8 cellular contexts compared by ENCODE assay signal in the genomic region with DNA sequence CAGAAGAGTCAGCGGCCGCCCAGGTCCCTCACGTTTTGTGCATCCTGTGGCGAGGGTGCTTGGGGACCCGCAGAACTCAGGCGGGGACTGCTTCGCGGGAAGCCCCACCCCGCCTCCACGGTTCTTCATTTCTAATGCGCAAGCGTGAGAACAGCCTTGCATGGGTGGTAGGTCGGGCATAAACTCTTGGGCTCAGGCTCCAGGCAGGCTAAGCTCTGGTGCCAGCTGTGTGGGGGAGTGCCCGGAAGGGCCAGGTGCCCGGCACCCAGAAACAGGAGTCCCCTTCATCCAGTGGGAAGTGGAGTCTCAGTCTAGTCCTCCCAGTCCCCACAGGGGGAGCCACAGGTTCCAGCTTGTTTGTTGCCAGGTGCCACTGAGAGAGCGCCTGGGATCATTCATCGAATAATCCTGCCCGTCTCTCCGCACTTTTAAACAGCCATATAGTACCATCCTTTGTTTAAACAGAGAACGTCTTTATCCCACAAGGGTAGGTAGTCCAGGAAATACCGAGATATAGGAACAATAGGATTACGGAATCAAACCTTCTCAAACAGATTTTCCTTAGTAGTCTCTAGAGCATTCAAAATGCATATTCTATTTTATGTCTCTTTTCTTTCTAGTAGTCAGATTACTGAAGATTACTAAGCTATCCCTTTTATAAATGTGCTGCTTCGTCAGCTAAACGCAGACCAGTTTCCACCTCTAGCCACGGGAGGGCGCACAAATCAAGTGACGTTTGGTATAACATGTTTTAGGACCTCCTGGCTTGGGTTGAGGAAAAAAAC. TPM values are rescaled to one million over a fixed set of nuclear protein-coding genes. Genes with fewer than 3 reads are reported as not detected.
A peak's percentile ranks its signal among the peaks of the same experiment; 100 is the strongest.
DNase-seq lines count a peak whose midpoint lies in the region; ATAC-seq and TF ChIP-seq lines count a peak whose summit lies in the region.

No MANE protein-coding gene starts in this region.

- peak; percentile 77 for ATAC-seq in activated naive CD8-positive, alpha-beta T cell treated with anti-CD3 and anti-CD28 coated beads, Interleukin-2, amount 10 ng/mL, durations not matched to agents 7 days and 5 days (ENCODE audit: low read depth)
- peak; percentile 75 to 88 for ATAC-seq in upper lobe of left lung (ENCODE audit: low FRiP score in 2 of 2)

- H3K4me1 ChIP-seq in HAP-1 (peaks cover 7% of the 10 kb centered on the region), upper lobe of left lung (peaks cover 0 to 6% (median 1%) of the 10 kb centered on the region in 4 donors)

- peak; percentile 59 for DNase-seq in EH (ENCODE audit: low read depth)
- DNase-seq in HAP-1 (ENCODE audit: low spot score in 2 of 2): peak; percentile 77 to 92
- peak; percentile 85 for DNase-seq in NCI-H1092 treated with DMSO at 0.1 percent for 48 hours (lab: John Stamatoyannopoulos, UW)
- DNase-seq in SKM-1 treated with dmso at 0.1 percent for 144 hours (lab: John Stamatoyannopoulos, UW; ENCODE audit: unreplicated experiment): peak; percentile 40
- peak; percentile 60 for DNase-seq in activated naive CD8-positive, alpha-beta T cell treated with anti-CD3 and anti-CD28 coated beads, Interleukin-2, amount 10 ng/mL, durations not matched to agents 7 days and 5 days
- peak; percentile 73 for DNase-seq in glutamatergic neuron
- peak; percentile 89 for DNase-seq in osteocyte (ENCODE audit: extremely low spot score, unreplicated experiment)
- DNase-seq in upper lobe of left lung: peak; percentile 37 to 65

- H3K27ac Mint-ChIP-seq in activated naive CD8-positive, alpha-beta T cell treated with anti-CD3 and anti-CD28 coated beads, Interleukin-2, amount 10 ng/mL, durations not matched to agents 7 days and 5 days: no peak overlapping the region
- peak overlapping the region; percentile 73 for H3K27ac Mint-ChIP-seq in glutamatergic neuron (ENCODE audit: unreplicated experiment)
- peak overlapping the region; percentile 89 for H3K27ac Mint-ChIP-seq in osteocyte (ENCODE audit: unreplicated experiment)

- TF ChIP-seq CTCF in glutamatergic neuron (IDR thresholded peaks at IDR 0.05; ENCODE audit: partially characterized antibody, unreplicated experiment): peak; percentile 67
- TF ChIP-seq CTCF in osteocyte (IDR thresholded peaks at IDR 0.05): peak; percentile 84
- TF ChIP-seq CTCF in upper lobe of left lung (IDR thresholded peaks at IDR 0.05): peak; percentile 36 to 50 (median 44)

- POLR2A ChIA-PET in activated naive CD8-positive, alpha-beta T cell treated with anti-CD3 and anti-CD28 coated beads, Interleukin-2, amount 10 ng/mL, durations not matched to agents 7 days and 5 days (lab: Charles Lee): interaction anchor here (2.1 kb wide), 1 partner anchor 12 kb away, joined by 10 read pairs; the partner anchor contains the start of gene RBBP7

- H3K27me3 ChIP-seq in HAP-1 (ENCODE audit: low read depth) (no peaks in the 10 kb centered on the region), upper lobe of left lung (no peaks in the 10 kb centered on the region)

- WGBS in upper lobe of left lung, 2 donors: 0 to 27% methylated on average over 8 to 27 of the region's 27 CpGs

- TF ChIP-seq POLR2A in upper lobe of left lung (IDR thresholded peaks at IDR 0.05): no peak

- H3K36me3 Mint-ChIP-seq in activated naive CD8-positive, alpha-beta T cell treated with anti-CD3 and anti-CD28 coated beads, Interleukin-2, amount 10 ng/mL, durations not matched to agents 7 days and 5 days: no peaks in the 10 kb centered on the region
- no peaks in the 10 kb centered on the region for H3K36me3 Mint-ChIP-seq in glutamatergic neuron (ENCODE audit: unreplicated experiment)
- no peaks in the 10 kb centered on the region for H3K36me3 Mint-ChIP-seq in osteocyte (ENCODE audit: unreplicated experiment)

- H3K27ac ChIP-seq in upper lobe of left lung: peak overlapping the region in 2 of 4 donors; percentile 31 to 63

- H3K9me3 ChIP-seq in HAP-1: no peaks in the 10 kb centered on the region
- no peaks in the 10 kb centered on the region for H3K9me3 ChIP-seq in upper lobe of left lung

- peaks cover 3% of the 10 kb centered on the region for H3K4me1 Mint-ChIP-seq in activated naive CD8-positive, alpha-beta T cell treated with anti-CD3 and anti-CD28 coated beads, Interleukin-2, amount 10 ng/mL, durations not matched to agents 7 days and 5 days
- H3K4me1 Mint-ChIP-seq in glutamatergic neuron (ENCODE audit: low read depth, unreplicated experiment): no peaks in the 10 kb centered on the region
- peaks cover 13% of the 10 kb centered on the region for H3K4me1 Mint-ChIP-seq in osteocyte (ENCODE audit: unreplicated experiment)

- no peaks in the 10 kb centered on the region for H3K36me3 ChIP-seq in HAP-1 (replicated peaks)
- H3K36me3 ChIP-seq in upper lobe of left lung: no peaks in the 10 kb centered on the region

- no peaks in the 10 kb centered on the region for H3K9me3 Mint-ChIP-seq in activated naive CD8-positive, alpha-beta T cell treated with anti-CD3 and anti-CD28 coated beads, Interleukin-2, amount 10 ng/mL, durations not matched to agents 7 days and 5 days
- H3K9me3 Mint-ChIP-seq in glutamatergic neuron (ENCODE audit: unreplicated experiment) (peaks cover 2% of the 10 kb centered on the region), osteocyte (ENCODE audit: unreplicated experiment) (no peaks in the 10 kb centered on the region)

- no peak for TF ChIP-seq EP300 in upper lobe of left lung (IDR thresholded peaks at IDR 0.05)

- H3K4me3 Mint-ChIP-seq in activated naive CD8-positive, alpha-beta T cell treated with anti-CD3 and anti-CD28 coated beads, Interleukin-2, amount 10 ng/mL, durations not matched to agents 7 days and 5 days: peak overlapping the region; percentile 73
- H3K4me3 Mint-ChIP-seq in glutamatergic neuron (ENCODE audit: unreplicated experiment) (peak overlapping the region; percentile 82), osteocyte (ENCODE audit: unreplicated experiment) (peak overlapping the region; percentile 82)

- in situ Hi-C loops in HAP-1 (cut with MboI; ENCODE audit: low sequenced_read_pairs): loop anchor here (10.0 kb wide), 1 partner anchor 142 kb away; no protein-coding TSS in a partner anchor

- peak overlapping the region; percentile 23 for H3K4me3 ChIP-seq in HAP-1
- H3K4me3 ChIP-seq in upper lobe of left lung: peak overlapping the region; percentile 18 to 52 (median 43)

- H3K27me3 Mint-ChIP-seq in activated naive CD8-positive, alpha-beta T cell treated with anti-CD3 and anti-CD28 coated beads, Interleukin-2, amount 10 ng/mL, durations not matched to agents 7 days and 5 days: peaks cover 2% of the 10 kb centered on the region
- H3K27me3 Mint-ChIP-seq in glutamatergic neuron (ENCODE audit: unreplicated experiment): no peaks in the 10 kb centered on the region
- peaks cover 23% of the 10 kb centered on the region for H3K27me3 Mint-ChIP-seq in osteocyte (ENCODE audit: unreplicated experiment)

RNA-seq across cellular contexts. Expression of gene RBBP7, which starts 12.7 kb away (rescaled TPM):
- 100 to 1,000 TPM; 149 to 150 TPM for total RNA-seq in activated naive CD8-positive, alpha-beta T cell treated with anti-CD3 and anti-CD28 coated beads, Interleukin-2, amount 10 ng/mL, durations not matched to agents 7 days and 5 days
- 79.2 TPM for total RNA-seq in glutamatergic neuron (ENCODE audit: unreplicated experiment)
- total RNA-seq in osteocyte: 148 and 150 TPM in 2 replicates
- total RNA-seq in upper lobe of left lung: 10 to 100 TPM; 59.1 to 73.3 (median 63.7) TPM
